In genomic region chr14:85336257-85336656, GRCh38 we compare ENCODE assay signal across 11 cellular contexts.
"Had no signal": no experiment of that assay in that cellular context is flagged by ENCODE, and none has a peak within 500 bp of the region (broad histone marks: within the 10 kb centered on the region; RNA-seq: fewer than 3 reads in every experiment).

No MANE protein-coding gene starts in this region.

- H3K4me1 ChIP-seq: HAP-1 had no signal

- H3K9ac ChIP-seq: GM23248 had no signal

- H3K4me3 Mint-ChIP-seq: GM23338, H9, HFFc6 had no signal

- ATAC-seq: GM23338, HCT116 had no signal

- H3K27ac Mint-ChIP-seq: GM23338, H9, HFFc6 had no signal

- H3K4me3 ChIP-seq: GM23248, GM23338, HAP-1 had no signal

- H3K4me2 ChIP-seq: GM23338 had no signal

- H3K36me3 ChIP-seq: HAP-1 had no signal

- FAIRE-seq: H1, H54 had no signal

- H3K9me3 Mint-ChIP-seq: GM23338, H9, HFFc6 had no signal

- H3K9me3 ChIP-seq: HAP-1 had no signal

- DNase-seq: GOT3, H7, H9, HCEC 1CT, HFFc6 had no signal

- H3K4me1 Mint-ChIP-seq: GM23338, H9 had no signal

- H2AFZ ChIP-seq: GM23248, GM23338 had no signal

- H3K27ac ChIP-seq: GM23248 had no signal
